ENCODE assay signal across 8 cellular contexts in genomic region chr17:57849874-57850754, GRCh38. TPM values are rescaled to one million over a fixed set of nuclear protein-coding genes. Genes with fewer than 3 reads are reported as not detected.
DNase-seq lines count a peak whose midpoint lies in the region; ATAC-seq lines count a peak whose summit lies in the region.

Gene MRPS23 (minus strand): TSS chr17:57850044. CDS start chr17:57850010, 34 bp downstream.

- DNase-seq in DMS 273 treated with DMSO at 0.1 percent for 48 hours (lab: John Stamatoyannopoulos, UW), result peak; percentile 97
- peak; percentile 61 for DNase-seq in OCI-M2 (lab: John Stamatoyannopoulos, UW; ENCODE audit: unreplicated experiment)
- DNase-seq in activated T-cell treated with anti-CD3 and anti-CD28 coated beads for 4 hours, result peak; percentile 89
- DNase-seq in epithelial cell of prostate (ENCODE audit: low read depth, low spot score), result peak; percentile 95
- peak; percentile 99 for DNase-seq in mucosa of gallbladder (ENCODE audit: low spot score)
- peak; percentile 87 to 92 for DNase-seq in stimulated activated CD8-positive, alpha-beta memory T cell treated with anti-CD3 and anti-CD28 coated beads, Interleukin-4, amount 100 ng/mL, for 4 hours (ENCODE audit: low read depth in 2 of 2, low spot score in 1 of 2)

- H3K9me3 Mint-ChIP-seq in IgD-negative memory B cell, result no peaks in the 10 kb centered on the region

- peak within 1 kb of the TSS; percentile 91 to 99 (median 96) for H3K4me3 Mint-ChIP-seq in IgD-negative memory B cell

- peak within 1 kb of the TSS; percentile 71 for H3K27ac ChIP-seq in epithelial cell of prostate

- peak within 1 kb of the TSS; percentile 76 to 99 (median 95) for H3K27ac Mint-ChIP-seq in IgD-negative memory B cell

- ATAC-seq in GM21529 (IDR thresholded peaks at IDR 0.05; ENCODE audit: unreplicated experiment), result peak; percentile 89

- peaks cover 18 to 28% (median 21%) of the 10 kb centered on the region in 3 donors for H3K4me1 Mint-ChIP-seq in IgD-negative memory B cell

- H3K36me3 Mint-ChIP-seq in IgD-negative memory B cell, result peaks cover 3% of the 10 kb centered on the region

- no peaks in the 10 kb centered on the region for H3K27me3 Mint-ChIP-seq in IgD-negative memory B cell

RNA-seq across cellular contexts. Expression of gene MRPS23, which starts in this region (rescaled TPM):
- 42.9 TPM for polyA plus RNA-seq in IgD-negative memory B cell
- total RNA-seq in mucosa of gallbladder, result 32.5 TPM

Comparison
In these comparisons a context has a peak if more than half of its experiments do, and no peak if none do; other contexts are left out.
1. Peak in every context shown above with its lines: DNase-seq, ATAC-seq and H3K27ac ChIP-seq.